Comparison of ENCODE assay signal across 2 cellular contexts in the genomic region with DNA sequence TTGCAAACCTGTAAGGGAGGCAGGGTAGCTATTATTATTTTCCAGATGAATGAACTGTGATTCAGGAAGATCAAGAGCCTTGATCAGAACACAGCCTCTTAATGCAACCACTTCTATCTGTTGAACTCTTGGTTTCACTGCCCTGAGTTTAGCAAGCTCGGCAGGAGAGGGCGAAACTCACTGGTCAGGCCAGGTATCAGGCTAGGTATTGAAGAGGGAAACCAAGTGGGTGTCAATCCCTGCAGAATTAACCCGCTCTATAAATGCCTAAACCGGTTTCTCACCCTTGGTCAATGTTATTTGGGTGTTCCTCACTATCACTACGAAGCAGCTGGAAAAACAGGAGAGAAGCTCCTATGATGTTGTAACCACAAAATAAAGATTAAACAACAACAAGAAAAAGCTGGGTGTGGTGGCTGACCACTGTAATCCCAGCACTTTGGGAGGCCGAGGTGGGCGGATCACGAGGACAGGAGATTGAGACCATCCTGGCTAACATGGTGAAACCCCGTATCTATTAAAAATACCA.
TF ChIP-seq lines count a peak whose summit lies in the region.

No MANE protein-coding gene starts in this region.

TF ChIP-seq in HCT116, 20 proteins besides CTCF, POLR2A, EP300 and RAD21:
- TF ChIP-seq EZH2 (IDR thresholded peaks at IDR 0.05) = no peak
- 0 out of 2 replicates have a peak, but pooled peaks have one; percentile 18 for TF ChIP-seq CEBPB (IDR thresholded peaks at IDR 0.05; ENCODE audit: low read depth)
- TF ChIP-seq SP1 (IDR thresholded peaks at IDR 0.05; ENCODE audit: low read depth) = 0 out of 2 replicates have a peak, but pooled peaks have one; percentile 12
TF ChIP-seq in HCT116: peak in this region for 2.

TF ChIP-seq in HepG2, 621 proteins besides CTCF, POLR2A, EP300 and RAD21:
- no peak for TF ChIP-seq ZNF720 (CRISPR knock-in tag; IDR thresholded peaks at IDR 0.05)
